17 cellular contexts compared by ENCODE assay signal in the genomic region with DNA sequence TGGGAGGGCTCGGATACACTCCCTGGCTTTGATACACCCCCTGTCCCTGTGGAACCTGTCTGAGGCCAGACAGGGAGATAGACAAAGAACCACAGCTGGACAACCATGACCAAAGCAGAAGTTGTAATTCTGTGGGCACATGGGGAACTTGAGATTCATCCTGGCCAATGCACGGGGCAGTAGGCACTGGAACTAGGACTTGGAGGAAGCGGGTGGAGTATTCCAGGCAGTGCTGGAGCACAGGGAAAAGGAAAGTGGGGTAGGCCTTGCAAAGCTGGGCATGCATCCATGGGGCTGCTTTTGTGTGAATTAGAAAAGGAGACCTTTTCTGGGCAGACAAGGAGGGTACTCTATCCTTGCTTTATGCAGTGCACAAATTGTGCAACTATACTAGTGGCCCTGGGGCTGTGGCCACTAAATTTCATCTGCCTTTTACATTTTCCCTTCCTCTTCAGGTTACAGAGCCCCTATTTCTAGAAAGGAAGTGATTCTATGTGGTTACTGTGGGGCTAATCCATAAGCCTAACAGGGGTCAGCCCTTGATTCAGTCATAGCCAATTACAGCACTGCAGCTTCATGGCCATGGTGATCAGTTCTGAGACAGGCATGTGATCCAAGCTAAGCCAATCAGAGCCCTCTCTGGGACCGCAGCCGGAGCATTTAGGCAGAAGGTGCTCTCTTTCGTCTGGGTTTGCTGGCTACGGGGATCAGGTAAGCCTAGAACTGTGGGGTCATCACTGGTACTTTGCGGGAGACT. TPM values are rescaled to one million over a fixed set of nuclear protein-coding genes. Genes with fewer than 3 reads are reported as not detected.
DNase-seq lines count a peak whose midpoint lies in the region; ATAC-seq and TF ChIP-seq lines count a peak whose summit lies in the region.
"Had no signal": no experiment of that assay in that cellular context is flagged by ENCODE, and none has a peak within 500 bp of the region (broad histone marks: within the 10 kb centered on the region; RNA-seq: fewer than 3 reads in every experiment).

No MANE protein-coding gene starts in this region.

- peak overlapping the region; percentile 29 for H3K27ac ChIP-seq in muscle layer of colon (ENCODE audit: low read depth, low read length)

- H3K36me3 ChIP-seq in muscle layer of colon (ENCODE audit: insufficient read depth, low read length) = no peaks in the 10 kb centered on the region
- H3K36me3 ChIP-seq: heart left ventricle, stomach had no signal

- TF ChIP-seq POLR2A in NB4 (IDR thresholded peaks at IDR 0.05; ENCODE audit: extremely low read depth, insufficient read length) = no peak

- no peak overlapping the region for H3K27ac Mint-ChIP-seq in WTC11
- no peak overlapping the region for H3K27ac Mint-ChIP-seq in osteocyte (ENCODE audit: unreplicated experiment)
- H3K27ac Mint-ChIP-seq: activated T-helper 1 cell treated with anti-CD3 and anti-CD28 coated beads, Interleukin-12 subunit alpha, Interleukin-12 subunit beta, Interleukin-2, Interleukin-4 antibody, amounts not matched to agents 30 ng/mL and 10 ng/mL and 1 ng/mL, durations not matched to agents 14 hours and 24 hours and 36 hours; CD8-positive, alpha-beta T cell had no signal

- peak; percentile 58 for DNase-seq in CD1c-positive myeloid dendritic cell (ENCODE audit: extremely low spot score)
- peak; percentile 70 for DNase-seq in NB4 (ENCODE audit: low read depth)
- DNase-seq in WTC11 (ENCODE audit: low spot score) = no peak
- DNase-seq in osteocyte (ENCODE audit: extremely low spot score, unreplicated experiment) = no peak
- DNase-seq in stimulated activated CD4-positive, alpha-beta T cell treated with anti-CD3 and anti-CD28 coated beads, Interleukin-4, amount 100 ng/mL, for 4 hours = no peak
- DNase-seq: CD8-positive, alpha-beta T cell; DMS79 treated with DMSO at 0.1 percent for 48 hours; effector CD8-positive, alpha-beta T cell; mesenchymal stem cell; retina; stomach had no signal

- POLR2A ChIA-PET in WTC11 (lab: Charles Lee) = no interaction called here

- TF ChIP-seq CTCF in NB4 (IDR thresholded peaks at IDR 0.05; ENCODE audit: low read depth, low read length) = no peak
- no peak for TF ChIP-seq CTCF in WTC11 (IDR thresholded peaks at IDR 0.05)
- no peak for TF ChIP-seq CTCF in osteocyte (IDR thresholded peaks at IDR 0.05)

- no peak overlapping the region for H3K9ac ChIP-seq in muscle layer of colon (ENCODE audit: low read length)

- ATAC-seq in WTC11 (peak; percentile 71), HG02852 (IDR thresholded peaks at IDR 0.05; ENCODE audit: unreplicated experiment) (no peak), GM18907 (IDR thresholded peaks at IDR 0.05; ENCODE audit: unreplicated experiment) (no peak)
- ATAC-seq: CD8-positive, alpha-beta T cell had no signal

- H3K9me3 Mint-ChIP-seq in WTC11 = no peaks in the 10 kb centered on the region
- no peaks in the 10 kb centered on the region for H3K9me3 Mint-ChIP-seq in osteocyte (ENCODE audit: unreplicated experiment)
- H3K9me3 Mint-ChIP-seq: activated T-helper 1 cell treated with anti-CD3 and anti-CD28 coated beads, Interleukin-12 subunit alpha, Interleukin-12 subunit beta, Interleukin-2, Interleukin-4 antibody, amounts not matched to agents 30 ng/mL and 10 ng/mL and 1 ng/mL, durations not matched to agents 14 hours and 24 hours and 36 hours; CD8-positive, alpha-beta T cell had no signal

- H3K27me3 Mint-ChIP-seq in WTC11 (ENCODE audit: low read depth) (no peaks in the 10 kb centered on the region), osteocyte (ENCODE audit: unreplicated experiment) (peaks cover 15% of the 10 kb centered on the region)

- peaks cover 30% of the 10 kb centered on the region for H3K4me1 Mint-ChIP-seq in WTC11
- H3K4me1 Mint-ChIP-seq in osteocyte (ENCODE audit: unreplicated experiment) = peaks cover 24% of the 10 kb centered on the region

- no peaks in the 10 kb centered on the region for H3K9me3 ChIP-seq in muscle layer of colon (ENCODE audit: low read length)
- H3K9me3 ChIP-seq: heart left ventricle, stomach had no signal

- H3K36me3 Mint-ChIP-seq in WTC11 (no peaks in the 10 kb centered on the region), osteocyte (ENCODE audit: unreplicated experiment) (no peaks in the 10 kb centered on the region)
- H3K36me3 Mint-ChIP-seq: CD8-positive, alpha-beta T cell had no signal

- H3K4me3 Mint-ChIP-seq in WTC11 = no peak overlapping the region
- H3K4me3 Mint-ChIP-seq in osteocyte (ENCODE audit: unreplicated experiment) = no peak overlapping the region
- H3K4me3 Mint-ChIP-seq: activated T-helper 1 cell treated with anti-CD3 and anti-CD28 coated beads, Interleukin-12 subunit alpha, Interleukin-12 subunit beta, Interleukin-2, Interleukin-4 antibody, amounts not matched to agents 30 ng/mL and 10 ng/mL and 1 ng/mL, durations not matched to agents 14 hours and 24 hours and 36 hours; CD8-positive, alpha-beta T cell had no signal

- no peaks in the 10 kb centered on the region for H3K27me3 ChIP-seq in muscle layer of colon (ENCODE audit: control insufficient read depth in 1 of 2, insufficient read depth in 2 of 2, low read length in 2 of 2)
- H3K27me3 ChIP-seq: heart left ventricle, stomach had no signal

- no peak overlapping the region for H3K4me3 ChIP-seq in NB4 (ENCODE audit: low read depth, low read length)
- no peak overlapping the region for H3K4me3 ChIP-seq in muscle layer of colon (ENCODE audit: low read depth in 1 of 2, low read length in 2 of 2)
- H3K4me3 ChIP-seq: heart left ventricle, stomach had no signal

- CTCF ChIA-PET in WTC11 (lab: Charles Lee) = interaction anchor here (1.0 to 3.3 kb wide), 4 partner anchors 21 to 61 kb away, joined by 3 to 15 read pairs (median 4); a partner anchor contains a TSS

- peaks cover 29% of the 10 kb centered on the region for H3K4me1 ChIP-seq in muscle layer of colon (ENCODE audit: insufficient read depth, low read length)

TF ChIP-seq in WTC11, 78 proteins besides CTCF, POLR2A, EP300 and RAD21:
- TF ChIP-seq CREM (CRISPR knock-in tag; IDR thresholded peaks at IDR 0.05) (no peak), NFYB (CRISPR knock-in tag; conservative IDR thresholded peaks at IDR 0.05; ENCODE audit: low read depth) (peak; percentile 61; the same call in 1 of the 2 replicates), SOX15 (CRISPR knock-in tag; IDR thresholded peaks at IDR 0.05) (no peak), ELF4 (CRISPR knock-in tag; IDR thresholded peaks at IDR 0.05; ENCODE audit: low read depth) (no peak)
- TF ChIP-seq, protein P1, sequence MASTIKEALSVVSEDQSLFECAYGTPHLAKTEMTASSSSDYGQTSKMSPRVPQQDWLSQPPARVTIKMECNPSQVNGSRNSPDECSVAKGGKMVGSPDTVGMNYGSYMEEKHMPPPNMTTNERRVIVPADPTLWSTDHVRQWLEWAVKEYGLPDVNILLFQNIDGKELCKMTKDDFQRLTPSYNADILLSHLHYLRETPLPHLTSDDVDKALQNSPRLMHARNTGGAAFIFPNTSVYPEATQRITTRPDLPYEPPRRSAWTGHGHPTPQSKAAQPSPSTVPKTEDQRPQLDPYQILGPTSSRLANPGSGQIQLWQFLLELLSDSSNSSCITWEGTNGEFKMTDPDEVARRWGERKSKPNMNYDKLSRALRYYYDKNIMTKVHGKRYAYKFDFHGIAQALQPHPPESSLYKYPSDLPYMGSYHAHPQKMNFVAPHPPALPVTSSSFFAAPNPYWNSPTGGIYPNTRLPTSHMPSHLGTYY (CRISPR knock-in tag; IDR thresholded peaks at IDR 0.05) = no peak
- TF ChIP-seq, protein P2, sequence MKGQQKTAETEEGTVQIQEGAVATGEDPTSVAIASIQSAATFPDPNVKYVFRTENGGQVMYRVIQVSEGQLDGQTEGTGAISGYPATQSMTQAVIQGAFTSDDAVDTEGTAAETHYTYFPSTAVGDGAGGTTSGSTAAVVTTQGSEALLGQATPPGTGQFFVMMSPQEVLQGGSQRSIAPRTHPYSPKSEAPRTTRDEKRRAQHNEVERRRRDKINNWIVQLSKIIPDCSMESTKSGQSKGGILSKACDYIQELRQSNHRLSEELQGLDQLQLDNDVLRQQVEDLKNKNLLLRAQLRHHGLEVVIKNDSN (CRISPR knock-in tag; IDR thresholded peaks at IDR 0.05) = peak; percentile 83
- TF ChIP-seq, protein P3, sequence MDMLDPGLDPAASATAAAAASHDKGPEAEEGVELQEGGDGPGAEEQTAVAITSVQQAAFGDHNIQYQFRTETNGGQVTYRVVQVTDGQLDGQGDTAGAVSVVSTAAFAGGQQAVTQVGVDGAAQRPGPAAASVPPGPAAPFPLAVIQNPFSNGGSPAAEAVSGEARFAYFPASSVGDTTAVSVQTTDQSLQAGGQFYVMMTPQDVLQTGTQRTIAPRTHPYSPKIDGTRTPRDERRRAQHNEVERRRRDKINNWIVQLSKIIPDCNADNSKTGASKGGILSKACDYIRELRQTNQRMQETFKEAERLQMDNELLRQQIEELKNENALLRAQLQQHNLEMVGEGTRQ (CRISPR knock-in tag; IDR thresholded peaks at IDR 0.05) = peak; percentile 89

RNA-seq across cellular contexts. Expression of a gene that starts 21.0 kb away (rescaled TPM):
- total RNA-seq in WTC11 (2021) (374 to 444 TPM (median 377 TPM) in 3 replicates), osteocyte (3.6 and 5.2 TPM in 2 replicates)
- total RNA-seq: activated T-helper 1 cell treated with anti-CD3 and anti-CD28 coated beads, Interleukin-12 subunit alpha, Interleukin-12 subunit beta, Interleukin-2, Interleukin-4 antibody, amounts not matched to agents 30 ng/mL and 10 ng/mL and 1 ng/mL, durations not matched to agents 14 hours and 24 hours and 36 hours; CD8-positive, alpha-beta T cell; RPMI7951 had no signal

Comparison
In these comparisons a context has a peak if more than half of its experiments do, and no peak if none do; other contexts are left out.
1. DNase-seq: peak in CD1c-positive myeloid dendritic cell (single experiment) and NB4 (single experiment); none in WTC11 (single experiment), osteocyte (single experiment) and stimulated activated CD4-positive, alpha-beta T cell treated with anti-CD3 and anti-CD28 coated beads, Interleukin-4, amount 100 ng/mL, for 4 hours (0 of 2).
2. RNA of a gene that starts 21.0 kb away (total RNA-seq): 374 to 444 TPM in WTC11; 3.6 to 5.2 TPM in osteocyte; every median in the first group is over 10 times any median in the second.